ENCODE assay signal across 9 cellular contexts in the genomic region with DNA sequence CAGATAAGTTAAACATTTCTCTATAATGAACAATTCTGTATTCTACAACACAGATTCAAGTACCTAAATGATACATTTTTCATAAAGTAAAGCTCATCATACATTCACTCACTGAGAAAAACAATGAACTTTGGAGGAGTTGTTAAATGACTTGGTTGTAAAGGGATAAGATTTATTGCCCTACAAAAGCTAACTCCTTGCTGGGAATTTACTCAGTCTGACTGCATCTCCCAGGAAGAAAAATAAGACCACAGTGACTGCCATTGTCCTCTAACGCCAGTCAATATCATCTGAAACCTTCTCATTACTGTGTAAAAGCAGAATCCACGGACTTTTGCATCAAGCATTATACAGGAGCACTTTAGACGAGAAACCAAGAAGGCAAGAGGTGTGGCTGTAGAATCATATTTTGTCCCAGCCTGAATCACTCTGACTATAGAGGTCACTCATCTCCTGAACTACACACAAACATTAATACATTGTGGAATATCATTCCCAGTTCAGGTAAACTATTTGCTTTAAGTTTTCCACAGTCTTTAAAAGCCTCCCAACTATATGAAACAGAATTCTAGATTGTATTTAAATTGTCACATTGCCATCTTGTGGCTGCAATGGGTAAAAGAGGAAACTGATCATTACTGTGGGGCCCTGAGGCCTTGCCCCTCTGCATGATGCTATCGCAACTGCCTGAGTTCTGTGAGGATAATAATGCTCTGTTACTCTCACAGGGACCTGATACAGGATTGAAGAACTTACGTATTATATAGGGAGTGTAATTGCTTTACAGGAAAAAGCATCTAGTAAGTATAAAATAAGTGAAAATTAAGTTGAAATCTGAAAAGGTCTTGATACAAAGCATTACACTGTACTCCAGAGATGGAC.
DNase-seq lines count a peak whose midpoint lies in the region; ATAC-seq and TF ChIP-seq lines count a peak whose summit lies in the region.
"Had no signal": no experiment of that assay in that cellular context is flagged by ENCODE, and none has a peak within 500 bp of the region (broad histone marks: within the 10 kb centered on the region; RNA-seq: fewer than 3 reads in every experiment).

No MANE protein-coding gene starts in this region.

- DNase-seq in DMS79 treated with DMSO at 0.1 percent for 48 hours (lab: John Stamatoyannopoulos, UW) = peak; percentile 4
- no peak for DNase-seq in DMS79 (lab: John Stamatoyannopoulos, UW)
- peak; percentile 48 for DNase-seq in GM20000 (ENCODE audit: low spot score)
- peak; percentile 1 to 8 for DNase-seq in erythroblast (lab: John Stamatoyannopoulos, UW)
- DNase-seq in retinal pigment epithelial cell (ENCODE audit: low read depth) = no peak
- DNase-seq in activated CD8-positive, alpha-beta memory T cell treated with anti-CD3 and anti-CD28 coated beads, Interleukin-2, amount 50 U/mL, for 4 hours = no peak

- peak overlapping the region; percentile 60; the same call in 1 of the 2 replicates for H2AFZ ChIP-seq in OCI-LY3 (ENCODE audit: low read depth, low read length)

- TF ChIP-seq POLR2A in erythroblast (IDR thresholded peaks at IDR 0.05; ENCODE audit: low read length) = no peak

- H3K27me3 ChIP-seq in OCI-LY3 (ENCODE audit: low read depth, low read length) = no peaks in the 10 kb centered on the region

- no peaks in the 10 kb centered on the region for H3K79me2 ChIP-seq in OCI-LY3 (ENCODE audit: low read length)

- peak; percentile 76 for ATAC-seq in HG03469 (IDR thresholded peaks at IDR 0.05; ENCODE audit: unreplicated experiment)

- H3K27ac ChIP-seq in OCI-LY3 (ENCODE audit: low read length) = no peak overlapping the region
- H3K27ac ChIP-seq: skin epidermis had no signal

- H3K9me3 ChIP-seq in OCI-LY3 (ENCODE audit: insufficient read depth, low read length) = no peaks in the 10 kb centered on the region

- H3K36me3 ChIP-seq in OCI-LY3 (replicated peaks; ENCODE audit: low read depth, low read length) = no peaks in the 10 kb centered on the region

- no peaks in the 10 kb centered on the region for H3K4me1 ChIP-seq in OCI-LY3 (ENCODE audit: low read length)

- H4K20me1 ChIP-seq in OCI-LY3 (ENCODE audit: insufficient read depth, low read length) = no peaks in the 10 kb centered on the region

- H3K4me3 ChIP-seq in OCI-LY3 (ENCODE audit: low read length) = no peak overlapping the region
- no peak overlapping the region for H3K4me3 ChIP-seq in retinal pigment epithelial cell (ENCODE audit: low read length)
- H3K4me3 ChIP-seq: skin epidermis had no signal

- 0 out of 2 replicates have a peak overlapping the region, but pooled peaks have one; percentile 18 for H3K4me2 ChIP-seq in OCI-LY3 (ENCODE audit: low read length)

- TF ChIP-seq CTCF in GM20000 (IDR thresholded peaks at IDR 0.05; ENCODE audit: extremely low read depth, missing control alignments) (peak; percentile 16), OCI-LY3 (IDR thresholded peaks at IDR 0.05; ENCODE audit: low read depth, low read length) (peak; percentile 62), retinal pigment epithelial cell (conservative IDR thresholded peaks at IDR 0.05; ENCODE audit: low read depth, low read length) (peak; percentile 59)

- H3K9ac ChIP-seq in OCI-LY3 (ENCODE audit: low read length) = no peak overlapping the region

Comparison
In these comparisons a context has a peak if more than half of its experiments do, and no peak if none do; other contexts are left out.
1. DNase-seq: peak in DMS79 treated with DMSO at 0.1 percent for 48 hours (single experiment), GM20000 (single experiment) and erythroblast (2 of 2); none in DMS79 (single experiment), retinal pigment epithelial cell (single experiment) and activated CD8-positive, alpha-beta memory T cell treated with anti-CD3 and anti-CD28 coated beads, Interleukin-2, amount 50 U/mL, for 4 hours (single experiment).
2. Peak in every context shown above with its lines, with median percentiles within 50 percentile points of each other: CTCF ChIP-seq.